ENCODE assay signal across 8 cellular contexts in the genomic region with DNA sequence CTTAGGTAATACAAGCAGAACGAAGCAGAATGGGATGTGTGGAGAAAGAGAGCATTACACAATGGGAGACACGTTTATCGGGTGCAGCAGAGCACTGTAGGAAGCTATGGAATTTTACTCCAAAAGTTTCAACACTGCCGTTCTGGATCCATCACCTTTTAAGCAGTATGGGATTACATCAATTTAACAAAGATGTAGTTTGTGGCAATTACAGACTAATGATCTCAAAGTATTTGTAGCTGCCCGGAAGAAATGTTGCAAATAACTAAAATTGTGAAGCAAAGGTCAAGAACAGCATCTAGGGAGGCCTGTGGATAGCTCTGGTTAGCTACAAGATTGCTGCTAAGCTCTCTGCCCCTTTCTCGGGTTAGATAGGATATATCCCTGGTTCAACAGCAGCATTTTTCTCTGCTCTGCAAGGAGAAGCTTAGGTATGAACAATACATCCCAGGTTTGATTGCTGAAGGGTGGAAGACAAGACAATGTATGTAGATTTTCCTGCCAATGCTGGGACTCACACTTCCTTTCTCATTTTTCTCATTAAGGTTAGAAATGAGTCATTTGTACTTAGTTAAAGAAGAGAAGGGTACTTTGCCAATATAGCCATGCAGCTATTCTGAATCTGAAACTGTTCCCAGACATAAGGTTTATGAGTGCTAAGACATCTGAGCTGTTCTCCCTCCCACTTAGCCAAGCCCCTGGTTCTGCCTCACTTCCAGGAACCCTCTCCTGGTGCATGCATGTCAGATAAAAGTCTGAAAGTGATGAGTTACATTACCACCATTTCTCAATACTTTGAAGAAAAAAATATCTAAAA.
DNase-seq lines count a peak whose midpoint lies in the region; ATAC-seq lines count a peak whose summit lies in the region.

No MANE protein-coding gene starts in this region.

- H3K9ac ChIP-seq in adipocyte (ENCODE audit: low read length) = peak overlapping the region; percentile 84

- peak overlapping the region; percentile 51 for H3K4me3 ChIP-seq in adipocyte (ENCODE audit: low read length)

- H3K36me3 ChIP-seq in adipocyte (ENCODE audit: control insufficient read depth, insufficient read depth, low read length, severe bottlenecking) = no peaks in the 10 kb centered on the region

- ATAC-seq in GM18909 (IDR thresholded peaks at IDR 0.05; ENCODE audit: poor library complexity, unreplicated experiment) (peak; percentile 86), HG02981 (IDR thresholded peaks at IDR 0.05; ENCODE audit: unreplicated experiment) (peak; percentile 75), left colon (no peak)

- no peaks in the 10 kb centered on the region for H3K27me3 ChIP-seq in adipocyte (replicated peaks; ENCODE audit: control insufficient read depth, insufficient read depth, low read length)

- no peaks in the 10 kb centered on the region for H3K9me3 ChIP-seq in adipocyte (ENCODE audit: control insufficient read depth, low read length)

- intact Hi-C loops in left colon (cut with DNase I, micrococcal nuclease) = no loop called here

- peaks cover 63% of the 10 kb centered on the region for H3K4me1 ChIP-seq in adipocyte (ENCODE audit: control insufficient read depth, insufficient read depth, low read length)

- DNase-seq in adipocyte (ENCODE audit: low read depth) = peak; percentile 91
- DNase-seq in stimulated activated CD4-positive, alpha-beta T cell treated with anti-CD3 and anti-CD28 coated beads, Interleukin-12 subunit alpha, Interleukin-12 subunit beta, amount 100 ng/mL, for 48 hours (ENCODE audit: low read depth in 2 of 3, low spot score in 1 of 3) = peak; percentile 50 to 70 (median 51)
- DNase-seq in amygdala (lab: John Stamatoyannopoulos, UW) = no peak
- DNase-seq in left colon = no peak
- DNase-seq in COLO829 (ENCODE audit: low spot score) = no peak
- no peak for DNase-seq in activated gamma-delta T cell treated with Interleukin-2 at 50 U/mL for 16 hours

Comparison
In these comparisons a context has a peak if more than half of its experiments do, and no peak if none do; other contexts are left out.
1. DNase-seq: peak in adipocyte (single experiment) and stimulated activated CD4-positive, alpha-beta T cell treated with anti-CD3 and anti-CD28 coated beads, Interleukin-12 subunit alpha, Interleukin-12 subunit beta, amount 100 ng/mL, for 48 hours (3 of 3); none in amygdala (0 of 56), left colon (0 of 2), COLO829 (single experiment) and activated gamma-delta T cell treated with Interleukin-2 at 50 U/mL for 16 hours (single experiment).